Comparison of ENCODE assay signal across 11 cellular contexts in genomic region chr3:16520636-16521579, GRCh38.
DNase-seq lines count a peak whose midpoint lies in the region; ATAC-seq and TF ChIP-seq lines count a peak whose summit lies in the region.
"Had no signal": no experiment of that assay in that cellular context is flagged by ENCODE, and none has a peak within 500 bp of the region (broad histone marks: within the 10 kb centered on the region; RNA-seq: fewer than 3 reads in every experiment).

No MANE protein-coding gene starts in this region.

- H3K36me3 ChIP-seq in OCI-LY3 (replicated peaks; ENCODE audit: low read depth, low read length), result peaks cover 51% of the 10 kb centered on the region
- H3K36me3 ChIP-seq: gastroesophageal sphincter had no signal

- ATAC-seq in GM19023 (IDR thresholded peaks at IDR 0.05; ENCODE audit: unreplicated experiment), result peak; percentile 44
- ATAC-seq in HG02798 (IDR thresholded peaks at IDR 0.05; ENCODE audit: poor library complexity, unreplicated experiment), result peak; percentile 41
- ATAC-seq: gastroesophageal sphincter had no signal

- peak overlapping the region; percentile 40 for H3K4me3 ChIP-seq in OCI-LY3 (ENCODE audit: low read length)
- H3K4me3 ChIP-seq: gastroesophageal sphincter had no signal

- peaks cover 45% of the 10 kb centered on the region for H3K9me3 ChIP-seq in OCI-LY3 (ENCODE audit: insufficient read depth, low read length)

- no peaks in the 10 kb centered on the region for H4K20me1 ChIP-seq in OCI-LY3 (ENCODE audit: insufficient read depth, low read length)

- peak overlapping the region; percentile 51 for H3K4me2 ChIP-seq in OCI-LY3 (ENCODE audit: low read length)

- no peaks in the 10 kb centered on the region; the same call in 1 of the 2 replicates for H3K79me2 ChIP-seq in OCI-LY3 (ENCODE audit: low read length)

- peak overlapping the region; percentile 59 for H3K9ac ChIP-seq in OCI-LY3 (ENCODE audit: low read length)

- peak; percentile 64 for DNase-seq in CD1c-positive myeloid dendritic cell (ENCODE audit: extremely low spot score)
- DNase-seq in amygdala (lab: John Stamatoyannopoulos, UW), result no peak
- DNase-seq in NCI-H82 (lab: John Stamatoyannopoulos, UW), result no peak
- no peak for DNase-seq in RKO (ENCODE audit: low spot score)
- no peak for DNase-seq in kidney tubule cell (ENCODE audit: low spot score)
- DNase-seq: C1 segment of cervical spinal cord, NCI-H2081 treated with DMSO at 0.1 percent for 48 hours had no signal

- no peak overlapping the region for H2AFZ ChIP-seq in OCI-LY3 (ENCODE audit: low read depth, low read length)

- no peak for TF ChIP-seq CTCF in OCI-LY3 (IDR thresholded peaks at IDR 0.05; ENCODE audit: low read depth, low read length)

- no peaks in the 10 kb centered on the region for H3K27me3 ChIP-seq in OCI-LY3 (ENCODE audit: low read depth, low read length)
- H3K27me3 ChIP-seq: gastroesophageal sphincter had no signal

- H3K4me1 ChIP-seq in OCI-LY3 (ENCODE audit: low read length), result peaks cover 84% of the 10 kb centered on the region

- peak overlapping the region; percentile 90 for H3K27ac ChIP-seq in OCI-LY3 (ENCODE audit: low read length)
- H3K27ac ChIP-seq: gastroesophageal sphincter had no signal
